In the genomic region with DNA sequence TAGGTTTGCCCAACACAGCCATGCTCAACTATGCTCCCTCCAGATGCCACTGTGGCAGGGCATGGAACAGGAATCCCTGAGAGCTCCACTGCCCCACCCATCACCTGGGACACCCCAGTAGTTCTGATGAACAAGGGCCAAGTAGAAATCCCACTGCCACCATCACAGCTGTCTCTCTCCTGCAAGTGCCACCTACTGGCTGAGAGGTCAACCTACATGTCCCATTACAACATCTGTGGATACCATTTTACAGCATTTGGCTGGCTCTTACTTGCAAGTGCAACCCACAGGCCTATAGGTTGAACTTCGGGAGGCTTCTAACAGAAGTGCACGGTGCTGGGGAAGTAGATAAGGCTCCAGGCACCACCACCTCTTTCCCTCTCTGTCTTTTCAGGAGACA, we compare ENCODE assay signal across 14 cellular contexts.
A peak's percentile ranks its signal among the peaks of the same experiment; 100 is the strongest.
DNase-seq lines count a peak whose midpoint lies in the region; ATAC-seq, FAIRE-seq and TF ChIP-seq lines count a peak whose summit lies in the region.
"Had no signal": no experiment of that assay in that cellular context is flagged by ENCODE, and none has a peak within 500 bp of the region (broad histone marks: within the 10 kb centered on the region; RNA-seq: fewer than 3 reads in every experiment).

No MANE protein-coding gene starts in this region.

- H3K4me3 ChIP-seq in HL-60 (replicated peaks; ENCODE audit: insufficient read depth, low read length) (no peak overlapping the region), GM12878 (no peak overlapping the region), neural progenitor cell (no peak overlapping the region)
- H3K4me3 ChIP-seq: HAP-1, left lung had no signal

- TF ChIP-seq POLR2A in GM12878 (IDR thresholded peaks at IDR 0.05; ENCODE audit: low read depth, low read length), result no peak

- H2AFZ ChIP-seq in GM12878 (ENCODE audit: control insufficient read depth, low read depth, low read length) (no peak overlapping the region), neural progenitor cell (replicated peaks) (no peak overlapping the region)

- CTCF ChIA-PET in GM12878 (lab: Yijun Ruan, JAX), result interaction anchor here (0.9 kb wide), 1 partner anchor 54 kb away, joined by 3 read pairs; no protein-coding TSS in a partner anchor

- WGBS in GM12878 (ENCODE audit: insufficient coverage, insufficient replicate concordance, low lambda C conversion rate, missing lambda C conversion rate), result 2% methylated on average over 2 of the region's 2 CpGs

- ATAC-seq in GM12878 (0 out of 3 replicates have a peak, but pooled peaks have one; percentile 24), HG03175 (IDR thresholded peaks at IDR 0.05; ENCODE audit: unreplicated experiment) (no peak)
- no peak for ATAC-seq in activated CD4-positive, CD25-positive, alpha-beta regulatory T cell treated with anti-CD3 and anti-CD28 coated beads, Interleukin-2, amount 50 U/mL, for 24 hours
- ATAC-seq: left lung had no signal

- TF ChIP-seq RAD21 in GM12878 (IDR thresholded peaks at IDR 0.05; ENCODE audit: insufficient read depth, low read depth, low read length), result no peak

- H3K27ac ChIP-seq in HL-60 (replicated peaks) (no peak overlapping the region), GM12878 (ENCODE audit: control insufficient read depth, insufficient read depth) (no peak overlapping the region), neural progenitor cell (no peak overlapping the region)
- H3K27ac ChIP-seq: left lung, neutrophil had no signal

- H3K9me3 Mint-ChIP-seq in neural progenitor cell, result peaks cover 25% of the 10 kb centered on the region

- no peaks in the 10 kb centered on the region for H3K79me2 ChIP-seq in GM12878 (ENCODE audit: control insufficient read depth, insufficient read depth, low read length)
- no peaks in the 10 kb centered on the region for H3K79me2 ChIP-seq in neural progenitor cell (ENCODE audit: low read depth)

- in situ Hi-C loops in GM13977 (cut with MboI; ENCODE audit: low pct_unique_long_range_greater_than_20kb, low sequenced_read_pairs, unreplicated experiment), result no loop called here
- in situ Hi-C loops in GM12878 (cut with MboI), result no loop called here

- FAIRE-seq in GM12878 (lab: Jason Lieb, UNC), result no peak
- FAIRE-seq: GM12891 had no signal

- H3K36me3 ChIP-seq in GM12878 (ENCODE audit: control insufficient read depth in 2 of 2, insufficient read depth in 2 of 2, low read length in 1 of 2) (no peaks in the 10 kb centered on the region), neural progenitor cell (no peaks in the 10 kb centered on the region)
- H3K36me3 ChIP-seq: HAP-1, left lung, neutrophil had no signal

- SMC1A ChIA-PET in GM12878 (lab: Charles Lee; ENCODE audit: uncharacterized antibody, unreplicated experiment), result no interaction called here

- no peak overlapping the region for H3K27ac Mint-ChIP-seq in neural progenitor cell

- POLR2A ChIA-PET in GM12878 (lab: Charles Lee), result interaction anchor here (0.5 kb wide), 1 partner anchor 20 kb away, joined by 3 read pairs; no protein-coding TSS in a partner anchor

- RAD21 ChIA-PET in GM12878 (lab: Charles Lee; ENCODE audit: unreplicated experiment), result no interaction called here

- peak; percentile 28 for TF ChIP-seq CTCF in GM13977 (IDR thresholded peaks at IDR 0.05; ENCODE audit: extremely low read depth, insufficient read depth, missing control alignments)
- TF ChIP-seq CTCF in HL-60 (IDR thresholded peaks at IDR 0.05; ENCODE audit: insufficient read depth, low read length), result peak; percentile 35
- peak in 2 of 3 experiments; percentile 3 to 16; a peak in 1 of 6 replicates for TF ChIP-seq CTCF in GM12878 (IDR thresholded peaks at IDR 0.05 in 2 of 3, conservative IDR thresholded peaks at IDR 0.05 in 1 of 3; ENCODE audit: control insufficient read depth in 2 of 3, extremely low read depth in 1 of 3, insufficient read depth in 1 of 3, low read depth in 3 of 3, low read length in 3 of 3)
- TF ChIP-seq CTCF in neural progenitor cell (IDR thresholded peaks at IDR 0.05), result peak; percentile 45

- no peaks in the 10 kb centered on the region for H3F3A ChIP-seq in neural progenitor cell (ENCODE audit: low read depth)

- peaks cover 4% of the 10 kb centered on the region for H3K36me3 Mint-ChIP-seq in neural progenitor cell

- H3K4me2 ChIP-seq in GM12878 (ENCODE audit: control insufficient read depth, insufficient read depth), result no peak overlapping the region
- no peak overlapping the region for H3K4me2 ChIP-seq in neural progenitor cell

- DNase-seq in GM13977 (ENCODE audit: low spot score), result no peak
- DNase-seq in HL-60 (ENCODE audit: low read depth in 1 of 2, low spot score in 1 of 2), result peak; percentile 1 to 9
- no peak for DNase-seq in GM12878 (ENCODE audit: low read depth, low spot score)
- peak; percentile 17 for DNase-seq in neural progenitor cell (ENCODE audit: low spot score)
- no peak for DNase-seq in NCI-H187 treated with DMSO at 0.1 percent for 48 hours (lab: John Stamatoyannopoulos, UW)
- DNase-seq: COR-L47, foreskin melanocyte, left lung, small intestine had no signal

- H3K27me3 ChIP-seq in HL-60 (ENCODE audit: insufficient read depth, poor library complexity, severe bottlenecking) (no peaks in the 10 kb centered on the region), GM12878 (replicated peaks in 1 of 2; ENCODE audit: control insufficient read depth in 2 of 2, insufficient read depth in 2 of 2, low read length in 1 of 2) (no peaks in the 10 kb centered on the region), neural progenitor cell (no peaks in the 10 kb centered on the region)
- H3K27me3 ChIP-seq: left lung, neutrophil had no signal

- H4K20me1 ChIP-seq in GM12878 (ENCODE audit: control insufficient read depth, insufficient read depth), result no peaks in the 10 kb centered on the region
- no peaks in the 10 kb centered on the region for H4K20me1 ChIP-seq in neural progenitor cell (ENCODE audit: low read depth)

- intact Hi-C loops in GM12878 (cut with micrococcal nuclease; ENCODE audit: unreplicated experiment), result no loop called here

- H3K9me3 ChIP-seq in GM12878 (replicated peaks; ENCODE audit: control insufficient read depth, insufficient read depth, low read length) (no peaks in the 10 kb centered on the region; the same call in 2 of the 3 replicates), neural progenitor cell (ENCODE audit: low read depth) (no peaks in the 10 kb centered on the region)
- H3K9me3 ChIP-seq: HAP-1 had no signal

- BruUV-seq in GM12878 (replicated peaks; lab: Mats Ljungman, UMichigan), result no TSS peak

- no peak for TF ChIP-seq EP300 in GM12878 (IDR thresholded peaks at IDR 0.05; ENCODE audit: borderline replicate concordance in 1 of 2, control insufficient read depth in 1 of 2, low read depth in 2 of 2, low read length in 2 of 2)

- H3K4me1 ChIP-seq in GM12878 (ENCODE audit: control insufficient read depth, insufficient read depth, low read length), result no peaks in the 10 kb centered on the region
- no peaks in the 10 kb centered on the region for H3K4me1 ChIP-seq in neural progenitor cell
- H3K4me1 ChIP-seq: HAP-1, left lung had no signal

- H3K9ac ChIP-seq in GM12878 (ENCODE audit: control insufficient read depth, insufficient read depth, low read length), result no peak overlapping the region
- H3K9ac ChIP-seq in neural progenitor cell, result no peak overlapping the region

- no peaks in the 10 kb centered on the region for H3K27me3 Mint-ChIP-seq in neural progenitor cell (ENCODE audit: insufficient read depth, low read depth)

- no peaks in the 10 kb centered on the region for H3K4me1 Mint-ChIP-seq in neural progenitor cell

- no peak overlapping the region for H3K4me3 Mint-ChIP-seq in neural progenitor cell

TF ChIP-seq in GM12878, 131 proteins besides CTCF, POLR2A, EP300 and RAD21:
- TF ChIP-seq LARP7 (IDR thresholded peaks at IDR 0.05) (no peak), SMAD5 (IDR thresholded peaks at IDR 0.05; ENCODE audit: low read depth) (no peak), TBL1XR1 (IDR thresholded peaks at IDR 0.05; ENCODE audit: low read depth, low read length) (no peak), CHD1 (IDR thresholded peaks at IDR 0.05; ENCODE audit: low read depth, low read length) (no peak), YY1 (IDR thresholded peaks at IDR 0.05; ENCODE audit: low read depth, low read length) (no peak), ATF7 (IDR thresholded peaks at IDR 0.05; ENCODE audit: low read depth) (no peak), TCF7 (IDR thresholded peaks at IDR 0.05; ENCODE audit: borderline replicate concordance) (no peak), IKZF2 (IDR thresholded peaks at IDR 0.05) (no peak)
- TF ChIP-seq, protein P1, sequence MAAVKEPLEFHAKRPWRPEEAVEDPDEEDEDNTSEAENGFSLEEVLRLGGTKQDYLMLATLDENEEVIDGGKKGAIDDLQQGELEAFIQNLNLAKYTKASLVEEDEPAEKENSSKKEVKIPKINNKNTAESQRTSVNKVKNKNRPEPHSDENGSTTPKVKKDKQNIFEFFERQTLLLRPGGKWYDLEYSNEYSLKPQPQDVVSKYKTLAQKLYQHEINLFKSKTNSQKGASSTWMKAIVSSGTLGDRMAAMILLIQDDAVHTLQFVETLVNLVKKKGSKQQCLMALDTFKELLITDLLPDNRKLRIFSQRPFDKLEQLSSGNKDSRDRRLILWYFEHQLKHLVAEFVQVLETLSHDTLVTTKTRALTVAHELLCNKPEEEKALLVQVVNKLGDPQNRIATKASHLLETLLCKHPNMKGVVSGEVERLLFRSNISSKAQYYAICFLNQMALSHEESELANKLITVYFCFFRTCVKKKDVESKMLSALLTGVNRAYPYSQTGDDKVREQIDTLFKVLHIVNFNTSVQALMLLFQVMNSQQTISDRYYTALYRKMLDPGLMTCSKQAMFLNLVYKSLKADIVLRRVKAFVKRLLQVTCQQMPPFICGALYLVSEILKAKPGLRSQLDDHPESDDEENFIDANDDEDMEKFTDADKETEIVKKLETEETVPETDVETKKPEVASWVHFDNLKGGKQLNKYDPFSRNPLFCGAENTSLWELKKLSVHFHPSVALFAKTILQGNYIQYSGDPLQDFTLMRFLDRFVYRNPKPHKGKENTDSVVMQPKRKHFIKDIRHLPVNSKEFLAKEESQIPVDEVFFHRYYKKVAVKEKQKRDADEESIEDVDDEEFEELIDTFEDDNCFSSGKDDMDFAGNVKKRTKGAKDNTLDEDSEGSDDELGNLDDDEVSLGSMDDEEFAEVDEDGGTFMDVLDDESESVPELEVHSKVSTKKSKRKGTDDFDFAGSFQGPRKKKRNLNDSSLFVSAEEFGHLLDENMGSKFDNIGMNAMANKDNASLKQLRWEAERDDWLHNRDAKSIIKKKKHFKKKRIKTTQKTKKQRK (IDR thresholded peaks at IDR 0.05; ENCODE audit: low read depth, low read length), result no peak
- TF ChIP-seq, protein P2, sequence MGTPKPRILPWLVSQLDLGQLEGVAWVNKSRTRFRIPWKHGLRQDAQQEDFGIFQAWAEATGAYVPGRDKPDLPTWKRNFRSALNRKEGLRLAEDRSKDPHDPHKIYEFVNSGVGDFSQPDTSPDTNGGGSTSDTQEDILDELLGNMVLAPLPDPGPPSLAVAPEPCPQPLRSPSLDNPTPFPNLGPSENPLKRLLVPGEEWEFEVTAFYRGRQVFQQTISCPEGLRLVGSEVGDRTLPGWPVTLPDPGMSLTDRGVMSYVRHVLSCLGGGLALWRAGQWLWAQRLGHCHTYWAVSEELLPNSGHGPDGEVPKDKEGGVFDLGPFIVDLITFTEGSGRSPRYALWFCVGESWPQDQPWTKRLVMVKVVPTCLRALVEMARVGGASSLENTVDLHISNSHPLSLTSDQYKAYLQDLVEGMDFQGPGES (IDR thresholded peaks at IDR 0.05), result no peak
TF ChIP-seq in GM12878: peak in this region for 0.

Comparison
In these comparisons a context has a peak if more than half of its experiments do, and no peak if none do; other contexts are left out.
1. DNase-seq: peak in HL-60 (2 of 2) and neural progenitor cell (single experiment); none in GM13977 (single experiment), GM12878 (single experiment) and NCI-H187 treated with DMSO at 0.1 percent for 48 hours (single experiment).
2. Peak in every context shown above with its lines, with median percentiles within 50 percentile points of each other: CTCF ChIP-seq.